Comparison of ENCODE assay signal across 16 cellular contexts in the genomic region with DNA sequence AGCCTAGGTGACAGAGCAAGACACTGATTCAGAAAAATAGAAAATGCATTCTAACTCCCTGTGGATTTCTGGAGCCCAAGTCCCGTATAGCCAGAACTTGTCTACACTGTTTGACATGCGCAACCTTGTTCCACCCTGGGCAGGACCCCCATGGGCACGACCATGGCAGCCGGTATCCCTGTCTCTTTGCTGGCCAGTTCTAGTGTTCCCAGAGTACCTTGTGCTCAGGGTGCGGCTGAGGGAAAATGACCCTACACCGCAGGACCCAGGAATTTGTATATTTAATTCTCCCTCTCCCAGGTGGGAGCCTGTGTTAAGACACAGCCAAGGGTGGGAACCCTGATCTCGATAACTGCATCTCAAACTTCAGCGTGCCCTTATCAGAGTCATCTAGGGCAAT. TPM values are rescaled to one million over a fixed set of nuclear protein-coding genes. Genes with fewer than 3 reads are reported as not detected.
DNase-seq lines count a peak whose midpoint lies in the region; ATAC-seq and TF ChIP-seq lines count a peak whose summit lies in the region.
"Had no signal": no experiment of that assay in that cellular context is flagged by ENCODE, and none has a peak within 500 bp of the region (broad histone marks: within the 10 kb centered on the region; RNA-seq: fewer than 3 reads in every experiment).

No MANE protein-coding gene starts in this region.

- no peak overlapping the region; the same call in 1 of the 2 replicates for H3K27ac Mint-ChIP-seq in GM23338
- H3K27ac Mint-ChIP-seq: CD4-positive, alpha-beta memory T cell had no signal

- H3K4me1 ChIP-seq in GM23338 (ENCODE audit: insufficient read depth) (no peaks in the 10 kb centered on the region), skeletal muscle tissue (ENCODE audit: control insufficient read depth in 3 of 3, insufficient read depth in 3 of 3, low read length in 3 of 3) (peaks cover 2 to 4% (median 2%) of the 10 kb centered on the region in 3 donors), hepatocyte (ENCODE audit: insufficient read depth) (no peaks in the 10 kb centered on the region)

- H2AFZ ChIP-seq in GM23338, result peak overlapping the region; percentile 99
- no peak overlapping the region for H2AFZ ChIP-seq in hepatocyte
- H2AFZ ChIP-seq: PC-9 had no signal

- no peak overlapping the region for H3K27ac ChIP-seq in GM23338 (ENCODE audit: low read depth)
- H3K27ac ChIP-seq in caudate nucleus (ENCODE audit: low read depth, low read length), result peak overlapping the region; percentile 69
- H3K27ac ChIP-seq in layer of hippocampus (ENCODE audit: low read depth, low read length), result peak overlapping the region; percentile 73
- peak overlapping the region; percentile 54 for H3K27ac ChIP-seq in skeletal muscle tissue (ENCODE audit: low read depth, low read length)
- no peak overlapping the region for H3K27ac ChIP-seq in hepatocyte
- H3K27ac ChIP-seq: KMS-11, PC-9 had no signal

- H3K9me3 Mint-ChIP-seq in GM23338, result no peaks in the 10 kb centered on the region

- no peaks in the 10 kb centered on the region for H4K20me1 ChIP-seq in GM23338 (replicated peaks; ENCODE audit: insufficient read depth)
- no peaks in the 10 kb centered on the region for H4K20me1 ChIP-seq in hepatocyte (ENCODE audit: insufficient read depth, poor library complexity, severe bottlenecking)

- no peak for DNase-seq in GM23338 (ENCODE audit: low spot score)
- no peak for DNase-seq in caudate nucleus (lab: John Stamatoyannopoulos, UW)
- no peak for DNase-seq in activated CD4-positive, alpha-beta T cell treated with anti-CD3 and anti-CD28 coated beads for 4 hours
- no peak for DNase-seq in hepatocyte (ENCODE audit: low spot score)
- no peak for DNase-seq in OCI-M1 (lab: John Stamatoyannopoulos, UW)
- DNase-seq: Calu3; CD4-positive, alpha-beta memory T cell; NCI-H1048; NCI-H510A; PC-9 had no signal

- ATAC-seq in GM23338, result no peak
- no peak for ATAC-seq in GM19023 (IDR thresholded peaks at IDR 0.05; ENCODE audit: unreplicated experiment)

- H3K9me2 ChIP-seq in GM23338 (ENCODE audit: insufficient read depth) (0 out of 2 replicates have a peak, but pooled peaks cover 6% of the 10 kb centered on the region), hepatocyte (replicated peaks; ENCODE audit: insufficient read depth) (no peaks in the 10 kb centered on the region)

- H3K4me3 Mint-ChIP-seq in GM23338, result no peak overlapping the region
- H3K4me3 Mint-ChIP-seq: CD4-positive, alpha-beta memory T cell had no signal

- H3K4me2 ChIP-seq in GM23338 (no peak overlapping the region), hepatocyte (no peak overlapping the region)
- H3K4me2 ChIP-seq: KMS-11, PC-9 had no signal

- no peak overlapping the region for H3K4me3 ChIP-seq in GM23338
- H3K4me3 ChIP-seq in skeletal muscle tissue (ENCODE audit: low read length in 3 of 3), result no peak overlapping the region
- H3K4me3 ChIP-seq in hepatocyte, result no peak overlapping the region
- H3K4me3 ChIP-seq: PC-9 had no signal

- H3K27me3 Mint-ChIP-seq in GM23338 (ENCODE audit: insufficient read depth, low read depth, poor library complexity), result peaks cover 11% of the 10 kb centered on the region

- H3F3A ChIP-seq in GM23338 (replicated peaks; ENCODE audit: low read depth), result no peaks in the 10 kb centered on the region

- H3K9ac ChIP-seq in skeletal muscle tissue (ENCODE audit: low read depth in 1 of 3, low read length in 3 of 3), result no peak overlapping the region
- H3K9ac ChIP-seq: KMS-11 had no signal

- H3K27me3 ChIP-seq in GM23338 (ENCODE audit: insufficient read depth), result no peaks in the 10 kb centered on the region
- no peaks in the 10 kb centered on the region for H3K27me3 ChIP-seq in layer of hippocampus (ENCODE audit: control insufficient read depth, insufficient read depth, low read length)
- peaks cover 15 to 28% (median 19%) of the 10 kb centered on the region in 3 donors for H3K27me3 ChIP-seq in skeletal muscle tissue (ENCODE audit: control insufficient read depth in 3 of 3, insufficient read depth in 3 of 3, low read length in 3 of 3)
- H3K27me3 ChIP-seq in hepatocyte, result no peaks in the 10 kb centered on the region
- H3K27me3 ChIP-seq: SJCRH30 had no signal

- no peaks in the 10 kb centered on the region for H3K36me3 Mint-ChIP-seq in GM23338 (ENCODE audit: low read depth)
- H3K36me3 Mint-ChIP-seq: CD4-positive, alpha-beta memory T cell had no signal

- H3K79me2 ChIP-seq in GM23338 (replicated peaks; ENCODE audit: insufficient read depth), result no peaks in the 10 kb centered on the region
- H3K79me2 ChIP-seq in hepatocyte, result no peaks in the 10 kb centered on the region

- no peaks in the 10 kb centered on the region for H3K9me3 ChIP-seq in skeletal muscle tissue (ENCODE audit: control insufficient read depth in 3 of 3, low read length in 3 of 3)
- H3K9me3 ChIP-seq in hepatocyte (ENCODE audit: low read depth), result no peaks in the 10 kb centered on the region
- H3K9me3 ChIP-seq: SJCRH30 had no signal

- WGBS in hepatocyte (ENCODE audit: low lambda C conversion rate, missing lambda C conversion rate), result 96% methylated on average over 8 of the region's 8 CpGs

- TF ChIP-seq CTCF in GM23338 (conservative IDR thresholded peaks at IDR 0.05; ENCODE audit: low read depth in 2 of 2) (no peak), hepatocyte (IDR thresholded peaks at IDR 0.05; ENCODE audit: poor library complexity) (no peak)

- peaks cover 18% of the 10 kb centered on the region for H3K4me1 Mint-ChIP-seq in GM23338

- H3K36me3 ChIP-seq in GM23338 (ENCODE audit: insufficient read depth) (no peaks in the 10 kb centered on the region), skeletal muscle tissue (ENCODE audit: control insufficient read depth in 3 of 3, insufficient read depth in 3 of 3, low read length in 3 of 3) (no peaks in the 10 kb centered on the region), hepatocyte (replicated peaks; ENCODE audit: insufficient read depth, low read depth) (no peaks in the 10 kb centered on the region)
- H3K36me3 ChIP-seq: SJCRH30 had no signal

TF ChIP-seq in GM23338, 12 proteins besides CTCF, POLR2A, EP300 and RAD21 (continues in another document):
- TF ChIP-seq EZH2 (IDR thresholded peaks at IDR 0.05; ENCODE audit: low read depth, unreplicated experiment) (no peak), EZH2phosphoT487 (IDR thresholded peaks at IDR 0.05; ENCODE audit: unreplicated experiment) (no peak), JUNB (IDR thresholded peaks at IDR 0.05; ENCODE audit: unreplicated experiment) (no peak), CREB1 (CRISPR knock-in tag; IDR thresholded peaks at IDR 0.05; ENCODE audit: low read depth) (no peak), ZNF114 (CRISPR knock-in tag; IDR thresholded peaks at IDR 0.05) (no peak)
- TF ChIP-seq, protein P1, sequence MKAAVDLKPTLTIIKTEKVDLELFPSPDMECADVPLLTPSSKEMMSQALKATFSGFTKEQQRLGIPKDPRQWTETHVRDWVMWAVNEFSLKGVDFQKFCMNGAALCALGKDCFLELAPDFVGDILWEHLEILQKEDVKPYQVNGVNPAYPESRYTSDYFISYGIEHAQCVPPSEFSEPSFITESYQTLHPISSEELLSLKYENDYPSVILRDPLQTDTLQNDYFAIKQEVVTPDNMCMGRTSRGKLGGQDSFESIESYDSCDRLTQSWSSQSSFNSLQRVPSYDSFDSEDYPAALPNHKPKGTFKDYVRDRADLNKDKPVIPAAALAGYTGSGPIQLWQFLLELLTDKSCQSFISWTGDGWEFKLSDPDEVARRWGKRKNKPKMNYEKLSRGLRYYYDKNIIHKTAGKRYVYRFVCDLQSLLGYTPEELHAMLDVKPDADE (IDR thresholded peaks at IDR 0.05), result no peak

RNA-seq across cellular contexts. Expression of a gene that starts 36.7 kb away (rescaled TPM):
- 17.8 and 27.4 TPM in 2 replicates for total RNA-seq in GM23338 (2014; rRNA removed; shearing (Covaris generic))
- polyA plus RNA-seq in GM23338 (2016; fragmentation: Nextera tagmentation; extraction: Ambion mirVana), result 21.1 and 21.3 TPM in 2 replicates
- total RNA-seq in skeletal muscle tissue, result 0.52 TPM
- total RNA-seq in hepatocyte, result 2.8 and 3.2 TPM in 2 replicates
- 2.9 and 3.6 TPM in 2 replicates for polyA plus RNA-seq in hepatocyte
- total RNA-seq: PC-9, SJCRH30 had no signal

RNA-seq across cellular contexts. Expression of a gene that starts 58.1 kb away (rescaled TPM):
- not detected in 2 replicates for total RNA-seq in GM23338 (2014; rRNA removed; shearing (Covaris generic))
- polyA plus RNA-seq in GM23338 (2016; fragmentation: Nextera tagmentation; extraction: Ambion mirVana) (0.19 and 0.40 TPM in 2 replicates), hepatocyte (0.24 and 0.33 TPM in 2 replicates)
- total RNA-seq in skeletal muscle tissue (not detected), hepatocyte (0.68 TPM in 1 of 2 replicates, not detected in the other)
- total RNA-seq: Calu3; CD4-positive, alpha-beta memory T cell; M059J; PC-9 had no signal
- polyA plus RNA-seq: CD4-positive, alpha-beta memory T cell had no signal

Comparison
In these comparisons a context has a peak if more than half of its experiments do, and no peak if none do; other contexts are left out.
1. H3K27ac ChIP-seq: peak in caudate nucleus (single experiment), layer of hippocampus (single experiment) and skeletal muscle tissue (single experiment); none in GM23338 (single experiment) and hepatocyte (single experiment).